In genomic region chr3:126472277-126473006, GRCh38 we compare ENCODE assay signal across 8 cellular contexts. TPM values are rescaled to one million over a fixed set of nuclear protein-coding genes. Genes with fewer than 3 reads are reported as not detected.
DNase-seq lines count a peak whose midpoint lies in the region; ATAC-seq and TF ChIP-seq lines count a peak whose summit lies in the region.

No MANE protein-coding gene starts in this region.

- H3K27me3 ChIP-seq in esophagus (ENCODE audit: control insufficient read depth in 1 of 2, insufficient read depth in 2 of 2, low read length in 2 of 2) (no peaks in the 10 kb centered on the region), upper lobe of right lung (no peaks in the 10 kb centered on the region)

- TF ChIP-seq CTCF in LNCAP (IDR thresholded peaks at IDR 0.05) (peak; percentile 35; the same call in 1 of the 2 replicates), mucosa of descending colon (IDR thresholded peaks at IDR 0.05) (no peak), upper lobe of right lung (IDR thresholded peaks at IDR 0.05) (peak; percentile 29)

- DNase-seq in DMS153 treated with DMSO at 0.1 percent for 48 hours (lab: John Stamatoyannopoulos, UW; ENCODE audit: unreplicated experiment) (peak; percentile 69), SKM-1 (lab: John Stamatoyannopoulos, UW; ENCODE audit: unreplicated experiment) (peak; percentile 99), mucosa of descending colon (peak in 2 of 3 donors; percentile 28 to 36), upper lobe of right lung (peak; percentile 85)
- DNase-seq in effector CD4-positive, alpha-beta T cell = no peak

- H3K27ac ChIP-seq in esophagus (ENCODE audit: low read depth in 2 of 2, low read length in 1 of 2) (peak overlapping the region; percentile 54 to 76), upper lobe of right lung (peak overlapping the region; percentile 69)

- no peak for ATAC-seq in mucosa of descending colon
- peak; percentile 67 for ATAC-seq in upper lobe of right lung
- ATAC-seq in GM21528 (IDR thresholded peaks at IDR 0.05; ENCODE audit: low FRiP score, unreplicated experiment) = no peak

- H3K4me3 ChIP-seq in esophagus (ENCODE audit: low read depth in 1 of 2, low read length in 2 of 2) (peak overlapping the region in 1 of 2 donors; percentile 12), mucosa of descending colon (no peak overlapping the region), upper lobe of right lung (peak overlapping the region; percentile 77)

- peaks cover 2 to 13% of the 10 kb centered on the region in 2 donors for H3K4me1 ChIP-seq in esophagus (ENCODE audit: control insufficient read depth in 2 of 2, insufficient read depth in 2 of 2, low read length in 1 of 2)
- H3K4me1 ChIP-seq in mucosa of descending colon (ENCODE audit: low read depth) = peaks cover 19% of the 10 kb centered on the region
- H3K4me1 ChIP-seq in upper lobe of right lung = peaks cover 57% of the 10 kb centered on the region

- H3K36me3 ChIP-seq in esophagus (ENCODE audit: control insufficient read depth in 2 of 2, insufficient read depth in 2 of 2, low read length in 1 of 2) (peaks cover 0 to 30% of the 10 kb centered on the region in 2 donors), mucosa of descending colon (ENCODE audit: low read depth) (peaks cover 10% of the 10 kb centered on the region), upper lobe of right lung (peaks cover 44% of the 10 kb centered on the region)

- WGBS in esophagus, 2 donors = 24 to 31% methylated on average over 8 of the region's 8 CpGs

- H3K9me3 ChIP-seq in esophagus (ENCODE audit: control insufficient read depth in 2 of 2, insufficient read depth in 1 of 2, low read depth in 1 of 2, low read length in 1 of 2) (peaks cover 0 to 2% of the 10 kb centered on the region in 2 donors), mucosa of descending colon (no peaks in the 10 kb centered on the region), upper lobe of right lung (no peaks in the 10 kb centered on the region)

- intact Hi-C loops in mucosa of descending colon (cut with DNase I, micrococcal nuclease) = no loop called here
- intact Hi-C loops in upper lobe of right lung (cut with DNase I) = no loop called here

RNA-seq across cellular contexts. Expression of gene ZXDC, which starts 3.2 kb away (rescaled TPM):
- 10 to 100 TPM in 1 of 2 donors, 1 to 10 TPM in 1; 9.2 to 13.3 TPM for polyA plus RNA-seq in esophagus
- total RNA-seq in mucosa of descending colon = 10 to 100 TPM; 28.7 to 39.4 (median 37.7) TPM
- 40.3 TPM for total RNA-seq in upper lobe of right lung

RNA-seq across cellular contexts. Expression of gene UROC1, which starts 45.1 kb away (rescaled TPM):
- polyA plus RNA-seq in esophagus = not detected
- total RNA-seq in mucosa of descending colon = not detected
- not detected for total RNA-seq in upper lobe of right lung

RNA-seq across cellular contexts. Expression of gene CHST13, which starts 51.5 kb away (rescaled TPM):
- under 1 TPM in 1 of 2 donors, not detected in 1; 0.04 TPM for polyA plus RNA-seq in esophagus
- total RNA-seq in mucosa of descending colon = 1 to 10 TPM in 1 of 3 donors, under 1 TPM in 2; 0.27 to 5.7 (median 0.98) TPM
- total RNA-seq in upper lobe of right lung = 0.64 TPM
